21 cellular contexts compared by ENCODE assay signal in genomic region chr2:86031151-86031550, GRCh38.
A peak's percentile ranks its signal among the peaks of the same experiment; 100 is the strongest.
DNase-seq lines count a peak whose midpoint lies in the region; ATAC-seq, FAIRE-seq and TF ChIP-seq lines count a peak whose summit lies in the region.
"Had no signal": no experiment of that assay in that cellular context is flagged by ENCODE, and none has a peak within 500 bp of the region (broad histone marks: within the 10 kb centered on the region; RNA-seq: fewer than 3 reads in every experiment).

No MANE protein-coding gene starts in this region.

- intact Hi-C loops in CD4-positive, alpha-beta T cell (cut with DNase I, micrococcal nuclease): no loop called here
- intact Hi-C loops in HepG2 (cut with micrococcal nuclease; ENCODE audit: unreplicated experiment) (no loop called here), sciatic nerve (cut with DNase I) (no loop called here)

- DNase-seq in activated effector memory CD4-positive, alpha-beta T cell treated with anti-CD3 and anti-CD28 coated beads, Interleukin-2, amount 50 U/mL, for 16 hours: peak; percentile 50
- no peak for DNase-seq in activated effector memory CD4-positive, alpha-beta T cell treated with Interleukin-2 at 50 U/mL for 16 hours
- no peak for DNase-seq in CD4-positive, alpha-beta T cell
- no peak for DNase-seq in HepG2 (ENCODE audit: low spot score)
- peak; percentile 54 for DNase-seq in sciatic nerve (ENCODE audit: low spot score)
- DNase-seq in endodermal cell: no peak
- DNase-seq: Calu3, DMS53, EL, GOT3, NCI-H1105, NCI-H1694, NCI-H2081 treated with DMSO at 0.1 percent for 48 hours, NCI-H446 treated with DMSO at 0.1 percent for 48 hours, NCI-H69 had no signal

- WGBS in HepG2 (ENCODE audit: low lambda C conversion rate): 100% methylated on average over 12 of the region's 14 CpGs
- WGBS in endodermal cell (ENCODE audit: insufficient coverage in 1 of 2, insufficient read length in 1 of 2), 2 experiments: 95 to 97% methylated on average over 9 to 14 of the region's 14 CpGs

- H3K36me3 Mint-ChIP-seq in CD4-positive, alpha-beta T cell (ENCODE audit: low read depth): peaks cover 87% of the 10 kb centered on the region
- H3K36me3 Mint-ChIP-seq in endodermal cell (ENCODE audit: low read depth): peaks cover 83% of the 10 kb centered on the region

- H3K27me3 Mint-ChIP-seq in CD4-positive, alpha-beta T cell: no peaks in the 10 kb centered on the region
- no peaks in the 10 kb centered on the region for H3K27me3 Mint-ChIP-seq in endodermal cell (ENCODE audit: insufficient read depth)
- H3K27me3 Mint-ChIP-seq: B cell had no signal

- peaks cover 68 to 95% of the 10 kb centered on the region in 2 experiments for H3K36me3 ChIP-seq in HepG2 (replicated peaks in 1 of 2; ENCODE audit: control insufficient read depth in 1 of 2, insufficient read depth in 2 of 2, low read length in 2 of 2)
- H3K36me3 ChIP-seq in endodermal cell (ENCODE audit: control insufficient read depth, insufficient read depth, low read length): peaks cover 72% of the 10 kb centered on the region

- no peak overlapping the region for H3K27ac ChIP-seq in CD4-positive, alpha-beta T cell (ENCODE audit: low read depth, low read length)
- H3K27ac ChIP-seq in HepG2 (ENCODE audit: extremely low read length, insufficient read depth, low read length) (no peak overlapping the region), endodermal cell (ENCODE audit: low read depth, low read length) (no peak overlapping the region)

- peaks cover 23% of the 10 kb centered on the region for H3K4me1 Mint-ChIP-seq in CD4-positive, alpha-beta T cell (ENCODE audit: low read depth)
- H3K4me1 Mint-ChIP-seq in endodermal cell: peaks cover 6% of the 10 kb centered on the region

- in situ Hi-C loops in HepG2 (cut with HindIII; ENCODE audit: extremely low pct_ligation_motif_present, low pct_unique_long_range_greater_than_20kb): no loop called here

- H3K27me3 ChIP-seq in CD4-positive, alpha-beta T cell (ENCODE audit: control insufficient read depth, insufficient read depth, low read length): no peaks in the 10 kb centered on the region
- H3K27me3 ChIP-seq in HepG2 (ENCODE audit: control insufficient read depth in 1 of 2, insufficient read depth in 2 of 2, low read length in 2 of 2): no peaks in the 10 kb centered on the region
- no peaks in the 10 kb centered on the region for H3K27me3 ChIP-seq in endodermal cell (ENCODE audit: control insufficient read depth, insufficient read depth, low read length, poor library complexity, severe bottlenecking)

- POLR2A ChIA-PET in CD4-positive, alpha-beta T cell (lab: Charles Lee): no interaction called here
- POLR2A ChIA-PET in HepG2 (lab: Yijun Ruan, JAX): no interaction called here

- TF ChIP-seq CTCF in CD4-positive, alpha-beta T cell (IDR thresholded peaks at IDR 0.05): no peak
- TF ChIP-seq CTCF in HepG2 (CRISPR knock-in tag; IDR thresholded peaks at IDR 0.05) (no peak), endodermal cell (conservative IDR thresholded peaks at IDR 0.05) (no peak)

- no peak for ATAC-seq in CD4-positive, alpha-beta T cell (ENCODE audit: poor library complexity)
- ATAC-seq in HepG2 (no peak), sciatic nerve (no peak), GM21381 (IDR thresholded peaks at IDR 0.05; ENCODE audit: unreplicated experiment) (no peak), GM21723 (IDR thresholded peaks at IDR 0.05; ENCODE audit: unreplicated experiment) (no peak)
- ATAC-seq: GM12878, K562, Panc1 had no signal

- no peak overlapping the region for H3K9ac ChIP-seq in HepG2 (ENCODE audit: insufficient read depth, low read depth, low read length)
- no peak overlapping the region for H3K9ac ChIP-seq in endodermal cell (ENCODE audit: extremely low read depth, low read length, poor library complexity, severe bottlenecking)

- TF ChIP-seq EP300 in HepG2 (IDR thresholded peaks at IDR 0.05; ENCODE audit: low read depth in 2 of 2, low read length in 2 of 2) (no peak), HepG2 (CRISPR knock-in tag; IDR thresholded peaks at IDR 0.05; ENCODE audit: borderline replicate concordance) (no peak)

- H3K4me2 ChIP-seq in HepG2 (ENCODE audit: low read depth, low read length): no peak overlapping the region

- no peak overlapping the region for H2AFZ ChIP-seq in HepG2 (ENCODE audit: low read length)

- no TSS peak for BruUV-seq in HepG2 (replicated peaks; lab: Mats Ljungman, UMichigan)

- no peaks in the 10 kb centered on the region for H4K20me1 ChIP-seq in HepG2 (ENCODE audit: insufficient read depth, low read length)

- no peaks in the 10 kb centered on the region for H3K79me2 ChIP-seq in HepG2 (ENCODE audit: insufficient read depth, low read length)

- TF ChIP-seq POLR2A in HepG2 (IDR thresholded peaks at IDR 0.05; ENCODE audit: insufficient read depth in 1 of 2, low read depth in 2 of 2, low read length in 2 of 2): no peak

- no peaks in the 10 kb centered on the region for H3K9me3 Mint-ChIP-seq in CD4-positive, alpha-beta T cell
- no peaks in the 10 kb centered on the region for H3K9me3 Mint-ChIP-seq in endodermal cell

- H3K27ac Mint-ChIP-seq in CD4-positive, alpha-beta T cell: peak overlapping the region; percentile 84
- H3K27ac Mint-ChIP-seq in endodermal cell: no peak overlapping the region
- H3K27ac Mint-ChIP-seq: B cell had no signal

- FAIRE-seq in HepG2 (lab: Jason Lieb, UNC): no peak
- FAIRE-seq: GM12878, K562 had no signal

- CTCF ChIA-PET in CD4-positive, alpha-beta T cell (lab: Charles Lee): no interaction called here
- CTCF ChIA-PET in HepG2 (lab: Yijun Ruan, JAX; ENCODE audit: low intra/inter-chr PET ratio, low total read pairs): no interaction called here

- no peak overlapping the region for H3K4me3 Mint-ChIP-seq in CD4-positive, alpha-beta T cell
- H3K4me3 Mint-ChIP-seq in endodermal cell: no peak overlapping the region
- H3K4me3 Mint-ChIP-seq: B cell had no signal

- H3K4me3 ChIP-seq in HepG2 (replicated peaks in 1 of 3; ENCODE audit: insufficient read depth in 1 of 3, low read depth in 2 of 3, low read length in 3 of 3) (no peak overlapping the region), endodermal cell (ENCODE audit: low read length) (no peak overlapping the region)
- H3K4me3 ChIP-seq: GM12878, K562 had no signal

- H3K9me3 ChIP-seq in CD4-positive, alpha-beta T cell (ENCODE audit: control insufficient read depth, low read length): no peaks in the 10 kb centered on the region
- H3K9me3 ChIP-seq in HepG2 (ENCODE audit: low read length) (no peaks in the 10 kb centered on the region), endodermal cell (ENCODE audit: control insufficient read depth, low read length) (no peaks in the 10 kb centered on the region)

- TF ChIP-seq RAD21 in HepG2 (CRISPR knock-in tag; IDR thresholded peaks at IDR 0.05): no peak

- no peaks in the 10 kb centered on the region for H3K4me1 ChIP-seq in HepG2 (ENCODE audit: insufficient read depth, low read length)
- no peaks in the 10 kb centered on the region for H3K4me1 ChIP-seq in endodermal cell (ENCODE audit: control insufficient read depth, insufficient read depth, low read length)

TF ChIP-seq in HepG2, 621 proteins besides CTCF, POLR2A, EP300 and RAD21:
- TF ChIP-seq AGO2 (optimal IDR thresholded peaks at IDR 0.05; ENCODE audit: low read depth, low read length): peak; percentile 35
- TF ChIP-seq, protein P1, sequence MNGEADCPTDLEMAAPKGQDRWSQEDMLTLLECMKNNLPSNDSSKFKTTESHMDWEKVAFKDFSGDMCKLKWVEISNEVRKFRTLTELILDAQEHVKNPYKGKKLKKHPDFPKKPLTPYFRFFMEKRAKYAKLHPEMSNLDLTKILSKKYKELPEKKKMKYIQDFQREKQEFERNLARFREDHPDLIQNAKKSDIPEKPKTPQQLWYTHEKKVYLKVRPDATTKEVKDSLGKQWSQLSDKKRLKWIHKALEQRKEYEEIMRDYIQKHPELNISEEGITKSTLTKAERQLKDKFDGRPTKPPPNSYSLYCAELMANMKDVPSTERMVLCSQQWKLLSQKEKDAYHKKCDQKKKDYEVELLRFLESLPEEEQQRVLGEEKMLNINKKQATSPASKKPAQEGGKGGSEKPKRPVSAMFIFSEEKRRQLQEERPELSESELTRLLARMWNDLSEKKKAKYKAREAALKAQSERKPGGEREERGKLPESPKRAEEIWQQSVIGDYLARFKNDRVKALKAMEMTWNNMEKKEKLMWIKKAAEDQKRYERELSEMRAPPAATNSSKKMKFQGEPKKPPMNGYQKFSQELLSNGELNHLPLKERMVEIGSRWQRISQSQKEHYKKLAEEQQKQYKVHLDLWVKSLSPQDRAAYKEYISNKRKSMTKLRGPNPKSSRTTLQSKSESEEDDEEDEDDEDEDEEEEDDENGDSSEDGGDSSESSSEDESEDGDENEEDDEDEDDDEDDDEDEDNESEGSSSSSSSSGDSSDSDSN (CRISPR knock-in tag; IDR thresholded peaks at IDR 0.05): no peak
TF ChIP-seq in HepG2: peak in this region for 1.

Comparison
In these comparisons a context has a peak if more than half of its experiments do, and no peak if none do; other contexts are left out.
1. DNase-seq: peak in activated effector memory CD4-positive, alpha-beta T cell treated with anti-CD3 and anti-CD28 coated beads, Interleukin-2, amount 50 U/mL, for 16 hours (single experiment) and sciatic nerve (single experiment); none in activated effector memory CD4-positive, alpha-beta T cell treated with Interleukin-2 at 50 U/mL for 16 hours (single experiment), CD4-positive, alpha-beta T cell (0 of 10), HepG2 (single experiment) and endodermal cell (single experiment).